In the genomic region with DNA sequence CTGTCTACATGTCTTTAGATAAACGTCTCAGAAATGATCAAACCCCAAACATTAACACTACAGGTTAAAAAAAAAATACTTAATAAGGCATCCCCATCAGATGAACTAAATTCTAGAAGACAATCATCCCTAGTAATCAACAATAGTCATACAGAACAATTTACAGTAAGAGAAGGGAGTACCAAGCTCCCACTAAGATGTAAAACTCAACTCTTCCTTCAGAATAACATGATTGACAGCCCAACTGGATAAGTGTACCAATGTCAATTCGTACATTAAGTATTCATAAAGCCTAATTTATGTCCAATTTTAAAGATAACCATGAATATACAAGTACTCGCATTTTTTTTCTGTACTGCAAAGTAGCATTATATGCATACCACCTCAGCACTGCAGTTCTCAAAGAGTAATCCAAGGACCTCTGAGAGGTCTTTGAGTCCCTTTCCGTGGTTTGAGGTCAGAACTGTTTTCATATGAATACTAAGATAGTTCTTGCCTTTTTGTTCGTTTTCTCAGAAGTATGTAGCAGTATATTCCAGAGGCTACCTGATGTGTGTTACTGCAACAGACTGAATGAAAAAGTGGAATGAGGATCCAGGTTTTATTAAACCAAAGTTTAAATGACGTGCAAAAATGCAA, we compare ENCODE assay signal across 12 cellular contexts. TPM values are rescaled to one million over a fixed set of nuclear protein-coding genes. Genes with fewer than 3 reads are reported as not detected.
DNase-seq lines count a peak whose midpoint lies in the region; ATAC-seq, FAIRE-seq and TF ChIP-seq lines count a peak whose summit lies in the region.
"Had no signal": no experiment of that assay in that cellular context is flagged by ENCODE, and none has a peak within 500 bp of the region (broad histone marks: within the 10 kb centered on the region; RNA-seq: fewer than 3 reads in every experiment).

No MANE protein-coding gene starts in this region.

- H3K27me3 Mint-ChIP-seq in CD4-positive, CD25-positive, alpha-beta regulatory T cell = no peaks in the 10 kb centered on the region
- H3K27me3 Mint-ChIP-seq in T-cell = no peaks in the 10 kb centered on the region
- no peaks in the 10 kb centered on the region for H3K27me3 Mint-ChIP-seq in memory B cell

- FAIRE-seq in GM18507 (lab: Jason Lieb, UNC) = peak; percentile 29

- peaks cover 31 to 69% (median 44%) of the 10 kb centered on the region in 4 donors for H3K4me1 Mint-ChIP-seq in CD4-positive, CD25-positive, alpha-beta regulatory T cell
- H3K4me1 Mint-ChIP-seq in T-cell (peaks cover 52 to 65% (median 56%) of the 10 kb centered on the region in 3 donors), memory B cell (peaks cover 28% of the 10 kb centered on the region)

- no peaks in the 10 kb centered on the region for H3K36me3 ChIP-seq in CD4-positive, CD25-positive, alpha-beta regulatory T cell (ENCODE audit: control insufficient read depth, insufficient read depth, low read length)
- H3K36me3 ChIP-seq in right atrium auricular region = no peaks in the 10 kb centered on the region
- H3K36me3 ChIP-seq: pancreas had no signal

- H3K4me3 Mint-ChIP-seq in CD4-positive, CD25-positive, alpha-beta regulatory T cell = peak overlapping the region; percentile 18 to 73 (median 51)
- H3K4me3 Mint-ChIP-seq in T-cell (peak overlapping the region in 2 of 3 donors; percentile 5 to 24), memory B cell (no peak overlapping the region)
- H3K4me3 Mint-ChIP-seq: GM23338 had no signal

- no peaks in the 10 kb centered on the region for H3K27me3 ChIP-seq in CD4-positive, CD25-positive, alpha-beta regulatory T cell (ENCODE audit: control insufficient read depth, insufficient read depth, low read length)
- H3K27me3 ChIP-seq in right atrium auricular region = no peaks in the 10 kb centered on the region
- H3K27me3 ChIP-seq: pancreas had no signal

- H3K4me3 ChIP-seq in CD4-positive, CD25-positive, alpha-beta regulatory T cell (ENCODE audit: low read depth, low read length) = peak overlapping the region; percentile 64
- H3K4me3 ChIP-seq in right atrium auricular region = no peak overlapping the region
- H3K4me3 ChIP-seq: GM23338, pancreas had no signal

- H3K27ac Mint-ChIP-seq in CD4-positive, CD25-positive, alpha-beta regulatory T cell = peak overlapping the region; percentile 25 to 65 (median 27)
- no peak overlapping the region for H3K27ac Mint-ChIP-seq in T-cell
- H3K27ac Mint-ChIP-seq in memory B cell = peak overlapping the region; percentile 12
- H3K27ac Mint-ChIP-seq: GM23338 had no signal

- TF ChIP-seq CTCF in right atrium auricular region (IDR thresholded peaks at IDR 0.05) = no peak

- H3K9me3 ChIP-seq in CD4-positive, CD25-positive, alpha-beta regulatory T cell (ENCODE audit: control insufficient read depth in 2 of 2, low read length in 2 of 2) = no peaks in the 10 kb centered on the region
- H3K9me3 ChIP-seq in right atrium auricular region = no peaks in the 10 kb centered on the region
- H3K9me3 ChIP-seq: pancreas had no signal

- H3K4me1 ChIP-seq in CD4-positive, CD25-positive, alpha-beta regulatory T cell (ENCODE audit: control insufficient read depth, insufficient read depth, low read length, poor library complexity, severe bottlenecking) = peaks cover 56% of the 10 kb centered on the region
- peaks cover 0 to 43% of the 10 kb centered on the region in 2 donors for H3K4me1 ChIP-seq in right atrium auricular region

- no peaks in the 10 kb centered on the region for H3K9me3 Mint-ChIP-seq in CD4-positive, CD25-positive, alpha-beta regulatory T cell
- H3K9me3 Mint-ChIP-seq in T-cell = no peaks in the 10 kb centered on the region
- no peaks in the 10 kb centered on the region for H3K9me3 Mint-ChIP-seq in memory B cell
- H3K9me3 Mint-ChIP-seq: GM23338 had no signal

- H3K27ac ChIP-seq in CD4-positive, CD25-positive, alpha-beta regulatory T cell (ENCODE audit: insufficient read depth, low read length, poor library complexity, severe bottlenecking) = no peak overlapping the region
- H3K27ac ChIP-seq in right atrium auricular region = no peak overlapping the region
- H3K27ac ChIP-seq: pancreas had no signal

- CTCF ChIA-PET in T-cell (lab: Charles Lee) = interaction anchor here in 1 of 2 donors (0.6 kb wide), 1 partner anchor 92 kb away, joined by 3 read pairs; no protein-coding TSS in a partner anchor

- POLR2A ChIA-PET in T-cell (lab: Charles Lee) = no interaction called here

- no peak for DNase-seq in CD4-positive, CD25-positive, alpha-beta regulatory T cell
- DNase-seq in GM18507 (ENCODE audit: extremely low spot score, insufficient read length, low read depth) (no peak), T-cell (no peak), memory B cell (ENCODE audit: low spot score in 2 of 2) (no peak), right atrium auricular region (ENCODE audit: low spot score) (no peak), AML-193 (lab: John Stamatoyannopoulos, UW) (no peak), hippocampal formation (lab: John Stamatoyannopoulos, UW) (no peak), KG1 (lab: John Stamatoyannopoulos, UW) (no peak)
- DNase-seq: left ventricle myocardium superior, NCI-H1417 treated with DMSO at 0.1 percent for 48 hours, pancreas had no signal

- no peaks in the 10 kb centered on the region for H3K36me3 Mint-ChIP-seq in CD4-positive, CD25-positive, alpha-beta regulatory T cell
- H3K36me3 Mint-ChIP-seq in T-cell (peaks cover 8% of the 10 kb centered on the region), memory B cell (peaks cover 5% of the 10 kb centered on the region)

- no peak for ATAC-seq in CD4-positive, CD25-positive, alpha-beta regulatory T cell (ENCODE audit: low read depth in 2 of 2)
- ATAC-seq in T-cell (replicated peaks in 1 of 4) (no peak), memory B cell (ENCODE audit: low read depth) (no peak)
- ATAC-seq: GM23338, left ventricle myocardium superior, pancreas had no signal

RNA-seq across cellular contexts. Expression of a gene that starts 6.6 kb away (rescaled TPM):
- total RNA-seq in CD4-positive, CD25-positive, alpha-beta regulatory T cell = 70.9 TPM
- polyA plus RNA-seq in CD4-positive, CD25-positive, alpha-beta regulatory T cell = 10 to 100 TPM; 15.8 to 20.6 (median 18.6) TPM
- total RNA-seq in T-cell (10 to 100 TPM; 57.5 to 71.9 (median 62.4) TPM), right atrium auricular region (10 to 100 TPM in 1 of 2 donors, 1 to 10 TPM in 1; 8.8 to 12.2 TPM)

Comparison
In these comparisons a context has a peak if more than half of its experiments do, and no peak if none do; other contexts are left out.
1. H3K27ac Mint-ChIP-seq: peak in CD4-positive, CD25-positive, alpha-beta regulatory T cell (3 of 3) and memory B cell (single experiment); none in T-cell (0 of 2).